11 cellular contexts compared by ENCODE assay signal in genomic region chr2:171529914-171530313, GRCh38. TPM values are rescaled to one million over a fixed set of nuclear protein-coding genes. Genes with fewer than 3 reads are reported as not detected.
DNase-seq lines count a peak whose midpoint lies in the region; TF ChIP-seq lines count a peak whose summit lies in the region.
"Had no signal": no experiment of that assay in that cellular context is flagged by ENCODE, and none has a peak within 500 bp of the region (broad histone marks: within the 10 kb centered on the region; RNA-seq: fewer than 3 reads in every experiment).

No MANE protein-coding gene starts in this region.

- peaks cover 43% of the 10 kb centered on the region for H3K27me3 Mint-ChIP-seq in activated CD4-positive, alpha-beta T cell treated with anti-CD3 and anti-CD28 coated beads, Interleukin-2, amount 10 ng/mL, durations not matched to agents 7 days and 5 days

- no peaks in the 10 kb centered on the region for H3K4me1 Mint-ChIP-seq in activated CD4-positive, alpha-beta T cell treated with anti-CD3 and anti-CD28 coated beads, Interleukin-2, amount 10 ng/mL, durations not matched to agents 7 days and 5 days

- H3K27ac ChIP-seq in substantia nigra (ENCODE audit: low read depth, low read length, poor library complexity, severe bottlenecking), result no peak overlapping the region

- TF ChIP-seq CTCF in choroid plexus epithelial cell (conservative IDR thresholded peaks at IDR 0.05; ENCODE audit: low read depth, low read length), result peak; percentile 74
- TF ChIP-seq CTCF in retinal pigment epithelial cell (conservative IDR thresholded peaks at IDR 0.05; ENCODE audit: low read depth, low read length), result peak; percentile 69

- H3K4me3 ChIP-seq in choroid plexus epithelial cell (ENCODE audit: low read depth, low read length) (no peak overlapping the region), retinal pigment epithelial cell (ENCODE audit: low read length) (no peak overlapping the region)

- H3K4me3 Mint-ChIP-seq in activated CD4-positive, alpha-beta T cell treated with anti-CD3 and anti-CD28 coated beads, Interleukin-2, amount 10 ng/mL, durations not matched to agents 7 days and 5 days, result no peak overlapping the region

- H3K27ac Mint-ChIP-seq in activated CD4-positive, alpha-beta T cell treated with anti-CD3 and anti-CD28 coated beads, Interleukin-2, amount 10 ng/mL, durations not matched to agents 7 days and 5 days, result no peak overlapping the region

- H3K9me3 Mint-ChIP-seq in activated CD4-positive, alpha-beta T cell treated with anti-CD3 and anti-CD28 coated beads, Interleukin-2, amount 10 ng/mL, durations not matched to agents 7 days and 5 days, result no peaks in the 10 kb centered on the region

- no peaks in the 10 kb centered on the region for H3K36me3 Mint-ChIP-seq in activated CD4-positive, alpha-beta T cell treated with anti-CD3 and anti-CD28 coated beads, Interleukin-2, amount 10 ng/mL, durations not matched to agents 7 days and 5 days (ENCODE audit: low read depth)

- in situ Hi-C loops in KBM-7 (cut with MboI; ENCODE audit: low pct_unique_long_range_greater_than_20kb, low sequenced_read_pairs), result no loop called here

- CTCF ChIA-PET in activated CD4-positive, alpha-beta T cell treated with anti-CD3 and anti-CD28 coated beads, Interleukin-2, amount 10 ng/mL, durations not matched to agents 7 days and 5 days (lab: Charles Lee), result interaction anchor here (1.3 kb wide), 1 partner anchor 9 kb away, joined by 3 read pairs; no protein-coding TSS in a partner anchor

- POLR2A ChIA-PET in activated CD4-positive, alpha-beta T cell treated with anti-CD3 and anti-CD28 coated beads, Interleukin-2, amount 10 ng/mL, durations not matched to agents 7 days and 5 days (lab: Charles Lee), result no interaction called here

- DNase-seq in activated CD4-positive, alpha-beta T cell treated with anti-CD3 and anti-CD28 coated beads, Interleukin-2, amount 10 ng/mL, durations not matched to agents 7 days and 5 days, result peak; percentile 12
- DNase-seq in activated CD4-positive, alpha-beta T cell treated with anti-CD3 and anti-CD28 coated beads for 1 hour, result no peak
- peak; percentile 51 for DNase-seq in KBM-7
- peak; percentile 23 for DNase-seq in choroid plexus epithelial cell (ENCODE audit: low read depth)
- no peak for DNase-seq in retinal pigment epithelial cell (ENCODE audit: low read depth)
- no peak for DNase-seq in GM19238 (ENCODE audit: insufficient read length, low spot score)
- no peak for DNase-seq in substantia nigra (lab: John Stamatoyannopoulos, UW)
- DNase-seq in NCI-H226, result no peak
- DNase-seq: DMS79; NCI-H446 treated with DMSO at 0.1 percent for 48 hours; stimulated activated CD4-positive, alpha-beta T cell treated with anti-CD3 and anti-CD28 coated beads, Interleukin-4, amount 100 ng/mL, for 1 hour had no signal

RNA-seq across cellular contexts. Expression of gene CYBRD1, which starts 7.6 kb away (rescaled TPM):
- under 1 TPM; 0.31 to 0.45 TPM for total RNA-seq in activated CD4-positive, alpha-beta T cell treated with anti-CD3 and anti-CD28 coated beads, Interleukin-2, amount 10 ng/mL, durations not matched to agents 7 days and 5 days

Comparison
In these comparisons a context has a peak if more than half of its experiments do, and no peak if none do; other contexts are left out.
1. DNase-seq: peak in activated CD4-positive, alpha-beta T cell treated with anti-CD3 and anti-CD28 coated beads, Interleukin-2, amount 10 ng/mL, durations not matched to agents 7 days and 5 days (single experiment), KBM-7 (single experiment) and choroid plexus epithelial cell (single experiment); none in activated CD4-positive, alpha-beta T cell treated with anti-CD3 and anti-CD28 coated beads for 1 hour (single experiment), retinal pigment epithelial cell (single experiment), GM19238 (single experiment), substantia nigra (0 of 49) and NCI-H226 (single experiment).